In genomic region chr2:132279930-132280615, GRCh38 we compare ENCODE assay signal across 29 cellular contexts.
"Had no signal": no experiment of that assay in that cellular context is flagged by ENCODE, and none has a peak within 500 bp of the region (broad histone marks: within the 10 kb centered on the region; RNA-seq: fewer than 3 reads in every experiment).

No MANE protein-coding gene starts in this region.

- H3K36me3 ChIP-seq: WERI-Rb-1 had no signal

- H3K9me3 ChIP-seq: body of pancreas had no signal

- H3K4me1 ChIP-seq: body of pancreas had no signal

- H3K4me3 Mint-ChIP-seq: activated B cell treated with CpG ODN at 0.5 μM for 24 hours; activated CD8-positive, alpha-beta T cell treated with anti-CD3 and anti-CD28 coated beads for 36 hours; activated naive CD8-positive, alpha-beta T cell; activated T-cell treated with anti-CD3 and anti-CD28 coated beads, Interleukin-2, amount 50 U/mL, for 4 hours; activated T-helper 17 cell treated with anti-CD3 and anti-CD28 coated beads, Interleukin-2, amount 50 U/mL, for 72 hours; effector memory CD8-positive, alpha-beta T cell; T-helper 17 cell; T-helper 2 cell treated with Interferon-gamma antibody and Interleukin-4, amounts not matched to agents 5 μg/mL and 100 μg/mL, for 36 hours had no signal

- DNase-seq: activated B cell treated with CpG ODN at 0.5 μM for 24 hours; activated CD4-positive, alpha-beta T cell treated with anti-CD3 and anti-CD28 coated beads for 48 hours; activated CD4-positive, alpha-beta T cell treated with anti-CD3 and anti-CD28 coated beads, Interleukin-2, amount 50 U/mL, for 1 hour; activated CD4-positive, alpha-beta T cell treated with anti-CD3 and anti-CD28 coated beads, Interleukin-2, amount 50 U/mL, for 48 hours; activated CD8-positive, alpha-beta memory T cell treated with anti-CD3 and anti-CD28 coated beads for 24 hours; activated CD8-positive, alpha-beta T cell treated with anti-CD3 and anti-CD28 coated beads for 36 hours; activated effector memory CD4-positive, alpha-beta T cell treated with Interleukin-2 at 50 U/mL for 16 hours; activated gamma-delta T cell treated with Interleukin-2 at 50 U/mL for 16 hours; activated naive CD4-positive, alpha-beta T cell treated with anti-CD3 and anti-CD28 coated beads, Interleukin-2, amount 50 U/mL, for 16 hours; activated naive CD4-positive, alpha-beta T cell treated with Interleukin-2 at 50 U/mL for 16 hours; activated T-cell treated with anti-CD3 and anti-CD28 coated beads, Interleukin-2, amount 50 U/mL, for 4 hours; amniotic stem cell; anterior cingulate cortex; body of pancreas; caudate nucleus; cortex of kidney; dermis blood vessel endothelial cell; effector CD4-positive, alpha-beta T cell; effector memory CD8-positive, alpha-beta T cell; foreskin fibroblast; T-helper 1 cell; T-helper 17 cell; T1000; WERI-Rb-1 had no signal

- ATAC-seq: activated CD4-positive, CD25-positive, alpha-beta regulatory T cell treated with anti-CD3 and anti-CD28 coated beads, Interleukin-2, amount 50 U/mL, for 24 hours; activated CD8-positive, alpha-beta T cell treated with anti-CD3 and anti-CD28 coated beads for 36 hours; activated T-cell treated with anti-CD3 and anti-CD28 coated beads, Interleukin-2, amount 50 U/mL, for 4 hours; activated T-helper 17 cell treated with anti-CD3 and anti-CD28 coated beads, Interleukin-2, amount 50 U/mL, for 72 hours; body of pancreas; effector memory CD8-positive, alpha-beta T cell; T-helper 17 cell had no signal

- H3K4me3 ChIP-seq: body of pancreas had no signal

- H3K27me3 Mint-ChIP-seq: activated B cell treated with CpG ODN at 0.5 μM for 24 hours; effector memory CD8-positive, alpha-beta T cell had no signal

- H3K27ac ChIP-seq: body of pancreas, epithelial cell of prostate, WERI-Rb-1 had no signal

- H3K27ac Mint-ChIP-seq: activated B cell treated with CpG ODN at 0.5 μM for 24 hours; activated CD8-positive, alpha-beta T cell treated with anti-CD3 and anti-CD28 coated beads for 36 hours; activated naive CD8-positive, alpha-beta T cell; activated T-helper 17 cell treated with anti-CD3 and anti-CD28 coated beads, Interleukin-2, amount 50 U/mL, for 72 hours; effector memory CD8-positive, alpha-beta T cell; T-helper 17 cell; T-helper 2 cell treated with Interferon-gamma antibody and Interleukin-4, amounts not matched to agents 5 μg/mL and 100 μg/mL, for 36 hours had no signal

- H3K27me3 ChIP-seq: body of pancreas had no signal

- H3K4me1 Mint-ChIP-seq: activated B cell treated with CpG ODN at 0.5 μM for 24 hours; activated T-helper 17 cell treated with anti-CD3 and anti-CD28 coated beads, Interleukin-2, amount 50 U/mL, for 72 hours; T-helper 17 cell had no signal

- H3K36me3 Mint-ChIP-seq: activated naive CD8-positive, alpha-beta T cell had no signal
